Comparison of ENCODE assay signal across 8 cellular contexts in the genomic region with DNA sequence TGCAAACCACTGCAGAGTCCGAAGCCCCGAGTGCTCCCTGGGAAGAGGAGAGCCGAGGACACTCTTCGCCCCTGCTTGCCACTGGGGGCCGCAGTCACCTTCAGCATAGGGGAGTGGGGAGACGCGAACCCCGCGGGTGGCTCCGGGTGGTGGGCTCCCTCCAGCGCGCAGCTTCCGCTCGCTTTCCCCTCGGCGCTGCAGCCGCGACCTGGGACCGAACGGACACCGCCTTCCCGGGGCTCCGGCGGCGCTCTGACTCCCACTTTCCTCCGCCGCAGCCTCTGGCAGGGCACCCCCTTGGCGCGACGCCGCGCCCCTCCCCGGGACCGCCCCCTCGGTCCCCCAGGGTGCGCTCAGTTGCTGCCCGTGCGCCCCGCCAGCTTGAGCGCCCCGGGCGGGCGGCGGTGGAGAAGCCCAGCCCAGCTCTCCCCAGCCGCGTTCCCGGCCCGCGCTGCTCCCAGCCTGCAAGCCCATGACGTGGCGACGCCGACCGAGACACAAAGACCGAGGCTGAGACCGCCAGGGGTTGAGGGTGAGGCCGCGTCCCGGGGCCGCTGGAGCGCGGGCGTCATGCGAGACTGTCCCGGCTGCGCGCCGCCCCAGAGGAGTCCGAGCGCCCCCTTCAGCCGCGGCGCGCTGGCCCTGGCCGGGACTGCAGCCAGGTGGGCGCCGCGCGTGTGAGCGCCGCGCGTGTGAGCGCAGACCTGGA. TPM values are rescaled to one million over a fixed set of nuclear protein-coding genes. Genes with fewer than 3 reads are reported as not detected.
A peak's percentile ranks its signal among the peaks of the same experiment; 100 is the strongest.
DNase-seq lines count a peak whose midpoint lies in the region; ATAC-seq and TF ChIP-seq lines count a peak whose summit lies in the region.

A gene with protein sequence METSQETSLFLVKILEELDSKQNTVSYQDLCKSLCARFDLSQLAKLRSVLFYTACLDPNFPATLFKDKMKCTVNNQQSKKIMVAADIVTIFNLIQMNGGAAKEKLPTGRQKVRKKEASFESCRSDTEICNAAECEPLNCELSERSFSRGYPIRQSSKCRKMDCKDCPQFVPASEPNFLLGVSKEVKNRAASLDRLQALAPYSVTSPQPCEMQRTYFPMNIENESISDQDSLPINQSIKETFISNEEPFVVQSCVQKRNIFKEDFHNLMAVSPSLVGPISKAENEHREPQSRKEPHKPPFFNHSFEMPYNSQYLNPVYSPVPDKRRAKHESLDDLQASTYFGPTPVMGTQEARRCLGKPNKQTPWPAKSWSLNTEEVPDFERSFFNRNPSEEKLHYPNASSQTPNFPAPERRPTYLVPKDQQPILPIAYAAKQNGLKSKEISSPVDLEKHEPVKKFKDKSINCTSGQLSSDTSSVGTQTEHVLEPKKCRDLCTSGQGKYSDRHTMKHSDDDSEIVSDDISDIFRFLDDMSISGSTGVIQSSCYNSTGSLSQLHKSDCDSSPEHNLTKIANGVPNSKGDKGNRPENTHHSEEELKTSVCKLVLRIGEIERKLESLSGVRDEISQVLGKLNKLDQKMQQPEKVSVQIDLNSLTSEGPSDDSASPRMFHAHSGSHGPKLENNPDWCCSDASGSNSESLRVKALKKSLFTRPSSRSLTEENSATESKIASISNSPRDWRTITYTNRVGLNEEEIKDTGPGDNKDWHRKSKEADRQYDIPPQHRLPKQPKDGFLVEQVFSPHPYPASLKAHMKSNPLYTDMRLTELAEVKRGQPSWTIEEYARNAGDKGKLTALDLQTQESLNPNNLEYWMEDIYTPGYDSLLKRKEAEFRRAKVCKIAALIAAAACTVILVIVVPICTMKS (plus strand): TSS at position 701 of the 709 bp plus-strand sequence. CDS start 23,812 bp downstream, outside the sequence.

- no peak within 1 kb of the TSS for H3K27ac Mint-ChIP-seq in natural killer cell treated with Interleukin-12 subunit alpha and Interleukin-12 subunit beta and Interleukin-15 and Interleukin-18, amount 100 ng/mL, for 72 hours
- H3K27ac Mint-ChIP-seq in natural killer cell: no peak within 1 kb of the TSS

- no peaks in the 10 kb centered on the region for H3K36me3 ChIP-seq in prostate gland

- peaks cover 54 to 71% of the 10 kb centered on the region in 2 donors for H3K27me3 Mint-ChIP-seq in natural killer cell treated with Interleukin-12 subunit alpha and Interleukin-12 subunit beta and Interleukin-15 and Interleukin-18, amount 100 ng/mL, for 72 hours
- peaks cover 50 to 65% of the 10 kb centered on the region in 2 donors for H3K27me3 Mint-ChIP-seq in natural killer cell (ENCODE audit: low read depth in 2 of 2)

- ATAC-seq in natural killer cell treated with Interleukin-12 subunit alpha and Interleukin-12 subunit beta and Interleukin-15 and Interleukin-18, amount 100 ng/mL, for 72 hours: peak; percentile 53 to 54
- ATAC-seq in natural killer cell: no peak
- ATAC-seq in GM18858 (IDR thresholded peaks at IDR 0.05; ENCODE audit: unreplicated experiment): no peak
- no peak for ATAC-seq in GM21423 (IDR thresholded peaks at IDR 0.05; ENCODE audit: unreplicated experiment)

- no peaks in the 10 kb centered on the region for H3K4me1 ChIP-seq in prostate gland (replicated peaks)

- H3K4me3 Mint-ChIP-seq in natural killer cell treated with Interleukin-12 subunit alpha and Interleukin-12 subunit beta and Interleukin-15 and Interleukin-18, amount 100 ng/mL, for 72 hours: no peak within 1 kb of the TSS
- no peak within 1 kb of the TSS for H3K4me3 Mint-ChIP-seq in natural killer cell

- DNase-seq in natural killer cell treated with Interleukin-12 subunit alpha and Interleukin-12 subunit beta and Interleukin-15 and Interleukin-18, amount 100 ng/mL, for 72 hours (ENCODE audit: low spot score): no peak
- DNase-seq in natural killer cell (no peak), germinal center (ENCODE audit: low spot score) (peak; percentile 16), prostate gland (ENCODE audit: low spot score) (no peak), DMS153 treated with DMSO at 0.1 percent for 48 hours (lab: John Stamatoyannopoulos, UW; ENCODE audit: unreplicated experiment) (no peak)

- H3K36me3 Mint-ChIP-seq in natural killer cell treated with Interleukin-12 subunit alpha and Interleukin-12 subunit beta and Interleukin-15 and Interleukin-18, amount 100 ng/mL, for 72 hours: no peaks in the 10 kb centered on the region
- no peaks in the 10 kb centered on the region for H3K36me3 Mint-ChIP-seq in natural killer cell

- intact Hi-C loops in natural killer cell (cut with micrococcal nuclease) (no loop called here), prostate gland (cut with DNase I) (no loop called here)

- H3K27ac ChIP-seq in VCaP (peak within 1 kb of the TSS; percentile 36; the same call in 1 of the 2 replicates), prostate gland (no peak within 1 kb of the TSS)

- under 1% methylated on average over 45 of the region's 84 CpGs for WGBS in prostate gland

- peak within 1 kb of the TSS; percentile 36 to 40 for H3K4me3 ChIP-seq in prostate gland

- no peaks in the 10 kb centered on the region for H3K27me3 ChIP-seq in prostate gland (replicated peaks; ENCODE audit: insufficient read depth)

- no peak for TF ChIP-seq POLR2A in prostate gland (IDR thresholded peaks at IDR 0.05)

- H3K4me1 Mint-ChIP-seq in natural killer cell treated with Interleukin-12 subunit alpha and Interleukin-12 subunit beta and Interleukin-15 and Interleukin-18, amount 100 ng/mL, for 72 hours (ENCODE audit: low read depth in 2 of 2): peaks cover 0 to 2% of the 10 kb centered on the region in 2 donors
- H3K4me1 Mint-ChIP-seq in natural killer cell: peaks cover 0 to 1% of the 10 kb centered on the region in 2 donors

- peaks cover under 1% of the 10 kb centered on the region for H3K9me3 Mint-ChIP-seq in natural killer cell treated with Interleukin-12 subunit alpha and Interleukin-12 subunit beta and Interleukin-15 and Interleukin-18, amount 100 ng/mL, for 72 hours
- no peaks in the 10 kb centered on the region for H3K9me3 Mint-ChIP-seq in natural killer cell

- H3K9me3 ChIP-seq in prostate gland: no peaks in the 10 kb centered on the region

- TF ChIP-seq CTCF in natural killer cell (IDR thresholded peaks at IDR 0.05): no peak
- TF ChIP-seq CTCF in VCaP (conservative IDR thresholded peaks at IDR 0.05): peak; percentile 77
- no peak for TF ChIP-seq CTCF in prostate gland (IDR thresholded peaks at IDR 0.05)

RNA-seq across cellular contexts. Expression of the gene that starts here (rescaled TPM):
- 1 to 10 TPM; 1.1 to 1.7 TPM for total RNA-seq in natural killer cell treated with Interleukin-12 subunit alpha and Interleukin-12 subunit beta and Interleukin-15 and Interleukin-18, amount 100 ng/mL, for 72 hours
- total RNA-seq in natural killer cell: under 1 TPM; 0.54 to 0.98 (median 0.59) TPM
- total RNA-seq in prostate gland: under 1 TPM; 0.32 to 0.57 TPM

Comparison
In these comparisons a context has a peak if more than half of its experiments do, and no peak if none do; other contexts are left out.
1. ATAC-seq: peak in natural killer cell treated with Interleukin-12 subunit alpha and Interleukin-12 subunit beta and Interleukin-15 and Interleukin-18, amount 100 ng/mL, for 72 hours (2 of 2); none in natural killer cell (0 of 3), GM18858 (single experiment) and GM21423 (single experiment).